ENCODE assay signal across 12 cellular contexts in genomic region chr22:35559354-35560005, GRCh38. TPM values are rescaled to one million over a fixed set of nuclear protein-coding genes. Genes with fewer than 3 reads are reported as not detected.
"Had no signal": no experiment of that assay in that cellular context is flagged by ENCODE, and none has a peak within 500 bp of the region (broad histone marks: within the 10 kb centered on the region; RNA-seq: fewer than 3 reads in every experiment).

No MANE protein-coding gene starts in this region.

- ATAC-seq: activated CD8-positive, alpha-beta T cell treated with anti-CD3 and anti-CD28 coated beads, Interleukin-2, amount 10 ng/mL, durations not matched to agents 7 days and 5 days had no signal

- H3K36me3 ChIP-seq: WERI-Rb-1 had no signal

- H3K9me3 ChIP-seq: testis had no signal

- H3K27ac ChIP-seq: testis, WERI-Rb-1 had no signal

- H3K4me3 ChIP-seq: testis had no signal

- DNase-seq: activated CD4-positive, alpha-beta T cell treated with anti-CD3 and anti-CD28 coated beads for 48 hours; activated CD8-positive, alpha-beta memory T cell treated with anti-CD3 and anti-CD28 coated beads, Interleukin-2, amount 50 U/mL, for 48 hours; activated CD8-positive, alpha-beta T cell treated with anti-CD3 and anti-CD28 coated beads, Interleukin-2, amount 10 ng/mL, durations not matched to agents 7 days and 5 days; activated naive CD4-positive, alpha-beta T cell treated with Interleukin-2 at 50 U/mL for 16 hours; natural killer cell; occipital lobe; stimulated activated CD4-positive, alpha-beta T cell treated with anti-CD3 and anti-CD28 coated beads, Interleukin-4, amount 100 ng/mL, for 1 hour; testis; WERI-Rb-1 had no signal

- H3K4me1 ChIP-seq: testis had no signal

- H3K27me3 ChIP-seq: testis had no signal

RNA-seq across cellular contexts. Expression of gene RASD2, which starts 18.8 kb away (rescaled TPM):
- total RNA-seq: activated T-helper 1 cell treated with anti-CD3 and anti-CD28 coated beads, Interleukin-12 subunit alpha, Interleukin-12 subunit beta, Interleukin-2, Interleukin-4 antibody, amounts not matched to agents 30 ng/mL and 10 ng/mL and 1 ng/mL, durations not matched to agents 14 hours and 24 hours and 36 hours; lung microvascular endothelial cell; pulmonary artery endothelial cell had no signal

RNA-seq across cellular contexts. Expression of gene MB, which starts 57.6 kb away (rescaled TPM):
- total RNA-seq: activated CD8-positive, alpha-beta T cell treated with anti-CD3 and anti-CD28 coated beads, Interleukin-2, amount 10 ng/mL, durations not matched to agents 7 days and 5 days; lung microvascular endothelial cell; natural killer cell; occipital lobe; pulmonary artery endothelial cell had no signal
